ENCODE assay signal across 25 cellular contexts in genomic region chr1:147163019-147163418, GRCh38.
"Had no signal": no experiment of that assay in that cellular context is flagged by ENCODE, and none has a peak within 500 bp of the region (broad histone marks: within the 10 kb centered on the region; RNA-seq: fewer than 3 reads in every experiment).

No MANE protein-coding gene starts in this region.

- H3K4me1 ChIP-seq: left lung had no signal

- H3K27me3 Mint-ChIP-seq: memory B cell; naive thymus-derived CD4-positive, alpha-beta T cell had no signal

- H3K4me3 ChIP-seq: coronary artery, dorsolateral prefrontal cortex, esophagus squamous epithelium, gastrocnemius medialis, heart left ventricle, hepatocyte, left lung, lung had no signal

- H3K27ac ChIP-seq: coronary artery, dorsolateral prefrontal cortex, esophagus squamous epithelium, gastrocnemius medialis, heart left ventricle, hepatocyte, left lung had no signal

- H3K9me3 Mint-ChIP-seq: immature natural killer cell; memory B cell; naive thymus-derived CD4-positive, alpha-beta T cell had no signal

- H3K27ac Mint-ChIP-seq: immature natural killer cell; memory B cell; naive thymus-derived CD4-positive, alpha-beta T cell had no signal

- H3K4me2 ChIP-seq: hepatocyte had no signal

- DNase-seq: dermis blood vessel endothelial cell; dorsolateral prefrontal cortex; effector CD4-positive, alpha-beta T cell; effector memory CD4-positive, alpha-beta T cell; erythroblast; esophagus squamous epithelium; foreskin fibroblast; foreskin melanocyte; gastrocnemius medialis; heart left ventricle; hypothalamus; immature natural killer cell; islet precursor cell; left cardiac atrium; left lung; left ventricle myocardium superior; mammary epithelial cell; mesendoderm; midbrain; naive thymus-derived CD4-positive, alpha-beta T cell had no signal

- H3K4me1 Mint-ChIP-seq: immature natural killer cell had no signal

- ATAC-seq: esophagus mucosa; gastrocnemius medialis; heart left ventricle; left cardiac atrium; left lung; left ventricle myocardium superior; naive thymus-derived CD4-positive, alpha-beta T cell had no signal

- H3K4me3 Mint-ChIP-seq: immature natural killer cell; memory B cell; naive thymus-derived CD4-positive, alpha-beta T cell had no signal

- H2AFZ ChIP-seq: hepatocyte had no signal

- H3K9me3 ChIP-seq: esophagus squamous epithelium, gastrocnemius medialis, heart left ventricle, left lung had no signal

- H3K27me3 ChIP-seq: dorsolateral prefrontal cortex, esophagus squamous epithelium, gastrocnemius medialis, heart left ventricle, hepatocyte, left lung had no signal
